Comparison of ENCODE assay signal across 9 cellular contexts in the genomic region with DNA sequence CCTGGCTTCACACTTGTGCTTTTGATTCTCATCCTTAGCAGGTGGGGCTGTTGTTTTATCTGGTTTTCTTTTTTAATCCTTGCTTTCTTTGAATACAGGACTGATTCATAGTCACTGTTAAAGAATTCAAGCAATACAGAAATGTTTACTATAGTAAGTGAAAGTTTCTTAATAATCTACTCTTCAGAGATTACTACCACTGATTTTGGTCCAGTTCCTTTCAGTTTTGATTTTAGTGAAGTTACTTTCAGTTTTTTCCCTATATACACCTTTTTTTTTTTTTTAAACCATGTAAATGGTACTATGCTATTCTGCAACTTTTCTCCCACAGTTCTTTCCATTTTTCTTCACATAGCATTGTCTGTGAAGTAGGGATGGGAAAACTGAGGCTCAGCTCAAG. TPM values are rescaled to one million over a fixed set of nuclear protein-coding genes. Genes with fewer than 3 reads are reported as not detected.
A peak's percentile ranks its signal among the peaks of the same experiment; 100 is the strongest.
DNase-seq lines count a peak whose midpoint lies in the region; ATAC-seq and TF ChIP-seq lines count a peak whose summit lies in the region.
"Had no signal": no experiment of that assay in that cellular context is flagged by ENCODE, and none has a peak within 500 bp of the region (broad histone marks: within the 10 kb centered on the region; RNA-seq: fewer than 3 reads in every experiment).

No MANE protein-coding gene starts in this region.

- dilution Hi-C loops in mammary epithelial cell (cut with HindIII; ENCODE audit: low sequenced_read_pairs) = loop anchor here (5.0 to 10.0 kb wide), 6 partner anchors 37 to 424 kb away; a partner anchor contains a TSS

- no peak overlapping the region for H3K4me2 ChIP-seq in mammary epithelial cell (ENCODE audit: insufficient read depth, low read depth, low read length)

- H3K4me1 Mint-ChIP-seq in MCF 10A (ENCODE audit: insufficient read depth, unreplicated experiment) (peaks cover 47% of the 10 kb centered on the region), type B pancreatic cell (ENCODE audit: unreplicated experiment) (peaks cover 59% of the 10 kb centered on the region)
- H3K4me1 Mint-ChIP-seq in activated CD8-positive, alpha-beta T cell treated with anti-CD3 and anti-CD28 coated beads, Interleukin-2, amount 10 ng/mL, durations not matched to agents 7 days and 5 days (ENCODE audit: low read depth) = peaks cover 83% of the 10 kb centered on the region

- H3K36me3 ChIP-seq in mammary epithelial cell (ENCODE audit: insufficient read depth, low read length) (no peaks in the 10 kb centered on the region), left lung (no peaks in the 10 kb centered on the region)

- POLR2A ChIA-PET in MCF 10A (lab: Yijun Ruan, JAX) = interaction anchor here (0.9 kb wide), 1 partner anchor 30 kb away, joined by 3 read pairs; no protein-coding TSS in a partner anchor
- POLR2A ChIA-PET in activated CD8-positive, alpha-beta T cell treated with anti-CD3 and anti-CD28 coated beads, Interleukin-2, amount 10 ng/mL, durations not matched to agents 7 days and 5 days (lab: Charles Lee) = interaction anchor here (0.6 to 2.9 kb wide), 11 partner anchors 8 to 203 kb away, joined by 3 to 16 read pairs (median 5); a partner anchor contains a TSS

- H3K27ac ChIP-seq in mammary epithelial cell (ENCODE audit: insufficient read depth, low read depth, low read length) (no peak overlapping the region), left lung (peak overlapping the region; percentile 75 to 97)

- H3K9me3 Mint-ChIP-seq in MCF 10A (ENCODE audit: unreplicated experiment) (no peaks in the 10 kb centered on the region), type B pancreatic cell (no peaks in the 10 kb centered on the region)
- no peaks in the 10 kb centered on the region for H3K9me3 Mint-ChIP-seq in activated CD8-positive, alpha-beta T cell treated with anti-CD3 and anti-CD28 coated beads, Interleukin-2, amount 10 ng/mL, durations not matched to agents 7 days and 5 days (ENCODE audit: insufficient read depth)

- H3K27me3 ChIP-seq in mammary epithelial cell (ENCODE audit: insufficient read depth, low read length) = no peaks in the 10 kb centered on the region
- H3K27me3 ChIP-seq in left lung = no peaks in the 10 kb centered on the region
- H3K27me3 ChIP-seq: testis had no signal

- H4K20me1 ChIP-seq in mammary epithelial cell (ENCODE audit: insufficient read depth, low read length) = no peaks in the 10 kb centered on the region

- H3K9me3 ChIP-seq in mammary epithelial cell (replicated peaks; ENCODE audit: insufficient read depth, low read length) (no peaks in the 10 kb centered on the region), left lung (no peaks in the 10 kb centered on the region)
- H3K9me3 ChIP-seq: testis had no signal

- no peak overlapping the region for H2AFZ ChIP-seq in mammary epithelial cell (ENCODE audit: low read depth, low read length)

- CTCF ChIA-PET in MCF 10A (lab: Yijun Ruan, JAX) = interaction anchor here (0.7 to 1.1 kb wide), 3 partner anchors 17 to 93 kb away, joined by 3 to 4 read pairs (median 4); no protein-coding TSS in a partner anchor
- CTCF ChIA-PET in mammary epithelial cell (lab: Charles Lee; ENCODE audit: low non-redundant PET) = no interaction called here
- CTCF ChIA-PET in activated CD8-positive, alpha-beta T cell treated with anti-CD3 and anti-CD28 coated beads, Interleukin-2, amount 10 ng/mL, durations not matched to agents 7 days and 5 days (lab: Charles Lee) = interaction anchor here (0.8 to 3.2 kb wide), 9 partner anchors 8 to 95 kb away, joined by 3 to 25 read pairs (median 3); a partner anchor contains a TSS

- BruUV-seq in MCF 10A (replicated peaks; lab: Mats Ljungman, UMichigan) (no TSS peak), mammary epithelial cell (replicated peaks; lab: Mats Ljungman, UMichigan) (no TSS peak)

- in situ Hi-C loops in mammary epithelial cell (cut with MboI; ENCODE audit: low sequenced_read_pairs in 2 of 2) = no loop called here

- H3K4me1 ChIP-seq in mammary epithelial cell (ENCODE audit: insufficient read depth, low read length) = peaks cover 48% of the 10 kb centered on the region
- H3K4me1 ChIP-seq in left lung = peaks cover 52 to 81% of the 10 kb centered on the region in 2 donors

- no peak overlapping the region for H3K4me3 Mint-ChIP-seq in MCF 10A (ENCODE audit: unreplicated experiment)
- H3K4me3 Mint-ChIP-seq in activated CD8-positive, alpha-beta T cell treated with anti-CD3 and anti-CD28 coated beads, Interleukin-2, amount 10 ng/mL, durations not matched to agents 7 days and 5 days = peak overlapping the region; percentile 64
- peak overlapping the region; percentile 43 for H3K4me3 Mint-ChIP-seq in type B pancreatic cell

- ATAC-seq in activated CD8-positive, alpha-beta T cell treated with anti-CD3 and anti-CD28 coated beads, Interleukin-2, amount 10 ng/mL, durations not matched to agents 7 days and 5 days = peak; percentile 7
- ATAC-seq in left lung = no peak

- no peak for DNase-seq in MCF 10A (ENCODE audit: unreplicated experiment)
- DNase-seq in mammary epithelial cell = no peak
- DNase-seq in activated CD8-positive, alpha-beta T cell treated with anti-CD3 and anti-CD28 coated beads, Interleukin-2, amount 10 ng/mL, durations not matched to agents 7 days and 5 days = no peak
- no peak for DNase-seq in left lung
- DNase-seq in type B pancreatic cell (ENCODE audit: extremely low spot score, unreplicated experiment) = no peak
- no peak for DNase-seq in Kasumi-1 (lab: John Stamatoyannopoulos, UW)
- DNase-seq in occipital lobe (lab: John Stamatoyannopoulos, UW) = no peak
- DNase-seq in HUDEP-2 (lab: John Stamatoyannopoulos, UW; ENCODE audit: unreplicated experiment in 76 of 76) = no peak
- DNase-seq: testis had no signal

- H3K27ac Mint-ChIP-seq in MCF 10A (ENCODE audit: low read depth, unreplicated experiment) = peak overlapping the region; percentile 88
- peak overlapping the region; percentile 99 for H3K27ac Mint-ChIP-seq in activated CD8-positive, alpha-beta T cell treated with anti-CD3 and anti-CD28 coated beads, Interleukin-2, amount 10 ng/mL, durations not matched to agents 7 days and 5 days
- peak overlapping the region; percentile 90 for H3K27ac Mint-ChIP-seq in type B pancreatic cell

- no peak overlapping the region for H3K9ac ChIP-seq in mammary epithelial cell (ENCODE audit: insufficient read depth, low read length)

- H3K4me3 ChIP-seq in mammary epithelial cell (replicated peaks in 1 of 3; ENCODE audit: insufficient read depth in 1 of 3, low read depth in 2 of 3, low read length in 3 of 3) (no peak overlapping the region), left lung (peak overlapping the region in 1 of 2 donors; percentile 27)
- H3K4me3 ChIP-seq: testis had no signal

- TF ChIP-seq CTCF in MCF 10A (IDR thresholded peaks at IDR 0.05; ENCODE audit: unreplicated experiment) (no peak), mammary epithelial cell (conservative IDR thresholded peaks at IDR 0.05 in 1 of 2, IDR thresholded peaks at IDR 0.05 in 1 of 2; ENCODE audit: extremely low read depth in 1 of 2, insufficient read depth in 1 of 2, low read depth in 1 of 2, low read length in 2 of 2) (no peak), left lung (IDR thresholded peaks at IDR 0.05) (no peak), type B pancreatic cell (conservative IDR thresholded peaks at IDR 0.05) (no peak)

- H3K36me3 Mint-ChIP-seq in MCF 10A (ENCODE audit: insufficient read depth, unreplicated experiment) = peaks cover 19% of the 10 kb centered on the region
- H3K36me3 Mint-ChIP-seq in activated CD8-positive, alpha-beta T cell treated with anti-CD3 and anti-CD28 coated beads, Interleukin-2, amount 10 ng/mL, durations not matched to agents 7 days and 5 days (ENCODE audit: low read depth) = peaks cover 40% of the 10 kb centered on the region
- no peaks in the 10 kb centered on the region for H3K36me3 Mint-ChIP-seq in type B pancreatic cell

- intact Hi-C loops in MCF 10A (cut with micrococcal nuclease) = no loop called here
- intact Hi-C loops in mammary epithelial cell (cut with micrococcal nuclease) = no loop called here
- intact Hi-C loops in left lung (cut with DNase I) = no loop called here

- H3K79me2 ChIP-seq in mammary epithelial cell (ENCODE audit: insufficient read depth, low read length) = peaks cover 98% of the 10 kb centered on the region

- H3K27me3 Mint-ChIP-seq in MCF 10A (ENCODE audit: insufficient read depth, unreplicated experiment) (no peaks in the 10 kb centered on the region), type B pancreatic cell (no peaks in the 10 kb centered on the region)
- H3K27me3 Mint-ChIP-seq in activated CD8-positive, alpha-beta T cell treated with anti-CD3 and anti-CD28 coated beads, Interleukin-2, amount 10 ng/mL, durations not matched to agents 7 days and 5 days (ENCODE audit: low read depth) = no peaks in the 10 kb centered on the region

RNA-seq across cellular contexts. Expression of a gene that starts 53.6 kb away (rescaled TPM):
- total RNA-seq in MCF 10A (2022) (77.4 and 91.5 TPM in 2 replicates), mammary epithelial cell (100 to 1,000 TPM in 1 of 2 donors, 10 to 100 TPM in 1; 67.5 to 109 TPM), left lung (10 to 100 TPM; 66.3 to 97.3 TPM), type B pancreatic cell (ENCODE audit: low replicate concordance) (102 and 113 TPM in 2 replicates), occipital lobe (14.2 TPM)
- polyA plus RNA-seq in mammary epithelial cell = 49.6 TPM
- 14.5 TPM for polyA minus RNA-seq in mammary epithelial cell
- 100 to 1,000 TPM; 180 TPM for total RNA-seq in activated CD8-positive, alpha-beta T cell treated with anti-CD3 and anti-CD28 coated beads, Interleukin-2, amount 10 ng/mL, durations not matched to agents 7 days and 5 days

RNA-seq across cellular contexts. Expression of a gene that starts 56.2 kb away (rescaled TPM):
- total RNA-seq in MCF 10A (2022) (4.8 and 6.6 TPM in 2 replicates), mammary epithelial cell (1 to 10 TPM; 2.7 to 2.8 TPM), left lung (1 to 10 TPM; 1.3 to 1.4 TPM), type B pancreatic cell (ENCODE audit: low replicate concordance) (1.5 and 2.3 TPM in 2 replicates), occipital lobe (1.2 TPM)
- 0.88 TPM for polyA plus RNA-seq in mammary epithelial cell
- polyA minus RNA-seq in mammary epithelial cell = not detected
- total RNA-seq in activated CD8-positive, alpha-beta T cell treated with anti-CD3 and anti-CD28 coated beads, Interleukin-2, amount 10 ng/mL, durations not matched to agents 7 days and 5 days = 1 to 10 TPM; 3.4 to 3.9 TPM

RNA-seq across cellular contexts. Expression of a gene that starts 56.9 kb away (rescaled TPM):
- total RNA-seq in MCF 10A (2022) (354 and 393 TPM in 2 replicates), mammary epithelial cell (100 to 1,000 TPM; 136 to 221 TPM), left lung (100 to 1,000 TPM; 246 to 303 TPM), type B pancreatic cell (ENCODE audit: low replicate concordance) (396 and 419 TPM in 2 replicates), occipital lobe (60.4 TPM)
- polyA plus RNA-seq in mammary epithelial cell = 444 TPM
- 141 TPM for polyA minus RNA-seq in mammary epithelial cell
- total RNA-seq in activated CD8-positive, alpha-beta T cell treated with anti-CD3 and anti-CD28 coated beads, Interleukin-2, amount 10 ng/mL, durations not matched to agents 7 days and 5 days = 100 to 1,000 TPM; 388 to 413 TPM
